11 cellular contexts compared by ENCODE assay signal in the genomic region with DNA sequence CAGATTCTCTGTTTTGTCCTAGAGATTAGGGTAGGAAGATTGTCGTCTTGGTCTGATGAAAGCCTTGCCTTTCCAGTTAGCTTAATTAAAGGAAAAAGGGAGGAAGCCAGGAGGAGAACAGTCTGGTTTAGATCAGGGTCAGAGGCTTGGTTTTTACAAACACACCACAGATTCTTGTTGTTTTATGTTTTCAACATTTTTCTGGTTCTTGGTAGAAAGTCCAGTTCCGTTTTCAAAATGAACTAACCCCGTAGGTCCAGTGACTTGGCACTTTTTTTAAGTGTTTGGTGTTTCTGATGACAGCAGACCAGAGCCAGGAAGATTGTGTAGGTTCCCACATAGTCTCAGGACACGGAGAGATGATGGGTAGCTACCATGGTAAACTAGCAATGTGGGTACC.
DNase-seq lines count a peak whose midpoint lies in the region; ATAC-seq and TF ChIP-seq lines count a peak whose summit lies in the region.
"Had no signal": no experiment of that assay in that cellular context is flagged by ENCODE, and none has a peak within 500 bp of the region (broad histone marks: within the 10 kb centered on the region; RNA-seq: fewer than 3 reads in every experiment).

No MANE protein-coding gene starts in this region.

- H3K27me3 ChIP-seq in osteoblast (ENCODE audit: insufficient read depth, low read length), result no peaks in the 10 kb centered on the region

- peak overlapping the region; percentile 92 for H3K27ac ChIP-seq in osteoblast (ENCODE audit: low read depth, low read length)

- H3K4me1 ChIP-seq in osteoblast (ENCODE audit: insufficient read depth, low read length), result peaks cover 65% of the 10 kb centered on the region

- H3K36me3 ChIP-seq in osteoblast (ENCODE audit: insufficient read depth, low read length), result no peaks in the 10 kb centered on the region

- H3K9me3 ChIP-seq in osteoblast (ENCODE audit: low read depth, low read length), result peaks cover 2% of the 10 kb centered on the region

- no peaks in the 10 kb centered on the region for H4K20me1 ChIP-seq in osteoblast (ENCODE audit: insufficient read depth, low read length)

- peaks cover 15% of the 10 kb centered on the region for H3K36me3 Mint-ChIP-seq in HFFc6 (ENCODE audit: low read depth)

- H3K27ac Mint-ChIP-seq in HFFc6, result peak overlapping the region; percentile 82

- no peak overlapping the region for H3K4me3 ChIP-seq in osteoblast (ENCODE audit: insufficient read depth, low read length)

- peak; percentile 36 for ATAC-seq in GM18907 (IDR thresholded peaks at IDR 0.05; ENCODE audit: unreplicated experiment)

- DNase-seq in HFFc6, result no peak
- DNase-seq in OCI-M1 (lab: John Stamatoyannopoulos, UW), result peak; percentile 71
- DNase-seq in osteoblast (ENCODE audit: insufficient read length, low spot score, missing footprints), result no peak
- no peak for DNase-seq in NCI-H345 treated with DMSO at 0.1 percent for 48 hours (lab: John Stamatoyannopoulos, UW; ENCODE audit: unreplicated experiment)
- DNase-seq in NCI-H1105 treated with DMSO at 0.1 percent for 48 hours (lab: John Stamatoyannopoulos, UW), result no peak
- no peak for DNase-seq in dedifferentiated amniotic fluid mesenchymal stem cell (ENCODE audit: extremely low spot score)
- no peak for DNase-seq in stimulated activated naive CD4-positive, alpha-beta T cell (lab: John Stamatoyannopoulos, UW)
- DNase-seq: cortex of kidney; NCI-H774; stimulated activated CD4-positive, alpha-beta T cell treated with anti-CD3 and anti-CD28 coated beads, Interleukin-15, amount 100 ng/mL, for 24 hours had no signal

- no peaks in the 10 kb centered on the region for H3K79me2 ChIP-seq in osteoblast (ENCODE audit: insufficient read depth, low read length)

- peak overlapping the region; percentile 73 for H2AFZ ChIP-seq in osteoblast (ENCODE audit: low read length)

- peak overlapping the region; percentile 51; the same call in 1 of the 2 replicates for H3K4me3 Mint-ChIP-seq in HFFc6

- H3K4me1 Mint-ChIP-seq in HFFc6 (ENCODE audit: low read depth), result peaks cover 56% of the 10 kb centered on the region

- peaks cover 3% of the 10 kb centered on the region for H3K27me3 Mint-ChIP-seq in HFFc6 (ENCODE audit: insufficient read depth)

- peak overlapping the region; percentile 55 for H3K4me2 ChIP-seq in osteoblast (ENCODE audit: insufficient read depth, low read length)

- peaks cover 16% of the 10 kb centered on the region for H3K9me3 Mint-ChIP-seq in HFFc6

- no peak for TF ChIP-seq CTCF in HFFc6 (IDR thresholded peaks at IDR 0.05)
- no peak for TF ChIP-seq CTCF in osteoblast (IDR thresholded peaks at IDR 0.05; ENCODE audit: extremely low read depth, low read depth, low read length)
